Comparison of ENCODE assay signal across 33 cellular contexts in the genomic region with DNA sequence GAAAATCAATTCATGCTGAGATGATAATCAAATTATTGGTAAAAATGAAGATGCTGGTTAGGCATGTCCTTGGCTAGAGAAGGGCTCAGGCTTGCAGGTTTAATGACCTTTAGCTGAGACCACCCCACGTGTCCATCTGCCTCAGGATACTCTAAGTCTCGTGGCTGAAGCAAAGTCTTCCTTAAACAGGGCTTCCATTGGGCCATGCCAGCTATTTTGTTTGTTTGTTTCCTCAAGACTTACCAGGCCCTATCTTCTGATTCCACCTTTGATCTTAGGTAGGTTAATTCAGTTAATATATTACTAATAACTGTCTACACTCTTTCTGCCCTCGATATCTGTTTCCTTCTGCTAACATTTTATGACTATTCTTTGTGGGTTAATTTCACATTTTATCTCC.
"Had no signal": no experiment of that assay in that cellular context is flagged by ENCODE, and none has a peak within 500 bp of the region (broad histone marks: within the 10 kb centered on the region; RNA-seq: fewer than 3 reads in every experiment).

No MANE protein-coding gene starts in this region.

- H3K36me3 ChIP-seq: adrenal gland, WERI-Rb-1 had no signal

- H3K9me3 Mint-ChIP-seq: activated B cell treated with CpG ODN at 0.5 μM for 24 hours; activated CD8-positive, alpha-beta T cell treated with anti-CD3 and anti-CD28 coated beads for 36 hours; activated naive CD8-positive, alpha-beta T cell treated with anti-CD3 and anti-CD28 coated beads, Interleukin-2, amount 50 U/mL, for 24 hours; activated T-cell treated with anti-CD3 and anti-CD28 coated beads, Interleukin-2, amount 50 U/mL, for 4 hours; endodermal cell had no signal

- H3K4me3 ChIP-seq: adrenal gland, body of pancreas, coronary artery, dorsolateral prefrontal cortex had no signal

- H3K4me1 Mint-ChIP-seq: activated B cell treated with CpG ODN at 0.5 μM for 24 hours; activated naive CD4-positive, alpha-beta T cell treated with anti-CD3 and anti-CD28 coated beads, Interleukin-2, amount 50 U/mL, for 24 hours; activated naive CD8-positive, alpha-beta T cell treated with anti-CD3 and anti-CD28 coated beads for 36 hours; activated naive CD8-positive, alpha-beta T cell treated with anti-CD3 and anti-CD28 coated beads, Interleukin-2, amount 50 U/mL, for 24 hours; T-cell had no signal

- H3K27ac ChIP-seq: adrenal gland, body of pancreas, coronary artery, dorsolateral prefrontal cortex, WERI-Rb-1 had no signal

- DNase-seq: activated B cell treated with CpG ODN at 0.5 μM for 24 hours; activated CD4-positive, alpha-beta T cell treated with anti-CD3 and anti-CD28 coated beads for 48 hours; activated CD4-positive, alpha-beta T cell treated with anti-CD3 and anti-CD28 coated beads, Interleukin-2, amount 50 U/mL, for 1 hour; activated CD4-positive, alpha-beta T cell treated with anti-CD3 and anti-CD28 coated beads, Interleukin-2, amount 50 U/mL, for 48 hours; activated CD8-positive, alpha-beta memory T cell treated with anti-CD3 and anti-CD28 coated beads for 24 hours; activated CD8-positive, alpha-beta T cell treated with anti-CD3 and anti-CD28 coated beads for 36 hours; activated effector memory CD4-positive, alpha-beta T cell treated with anti-CD3 and anti-CD28 coated beads, Interleukin-2, amount 50 U/mL, for 16 hours; activated naive CD4-positive, alpha-beta T cell treated with anti-CD3 and anti-CD28 coated beads for 36 hours; activated naive CD8-positive, alpha-beta T cell treated with anti-CD3 and anti-CD28 coated beads for 36 hours; activated naive CD8-positive, alpha-beta T cell treated with anti-CD3 and anti-CD28 coated beads, Interleukin-2, amount 50 U/mL, for 24 hours; activated T-cell treated with anti-CD3 and anti-CD28 coated beads, Interleukin-2, amount 50 U/mL, for 4 hours; adrenal gland; amygdala; aorta; body of pancreas; central memory CD4-positive, alpha-beta T cell; cerebellar nuclear complex; dorsolateral prefrontal cortex; effector memory CD4-positive, alpha-beta T cell; endodermal cell; foreskin fibroblast; SW 1271; T-cell; T1000; WERI-Rb-1 had no signal

- H3K4me3 Mint-ChIP-seq: activated B cell treated with CpG ODN at 0.5 μM for 24 hours; activated CD8-positive, alpha-beta T cell treated with anti-CD3 and anti-CD28 coated beads for 36 hours; activated naive CD4-positive, alpha-beta T cell treated with anti-CD3 and anti-CD28 coated beads for 36 hours; activated naive CD4-positive, alpha-beta T cell treated with anti-CD3 and anti-CD28 coated beads, Interleukin-2, amount 50 U/mL, for 24 hours; activated naive CD8-positive, alpha-beta T cell treated with anti-CD3 and anti-CD28 coated beads for 36 hours; activated naive CD8-positive, alpha-beta T cell treated with anti-CD3 and anti-CD28 coated beads, Interleukin-2, amount 50 U/mL, for 24 hours; activated T-cell treated with anti-CD3 and anti-CD28 coated beads, Interleukin-2, amount 50 U/mL, for 4 hours; activated T-helper 1 cell treated with anti-CD3 and anti-CD28 coated beads, Interleukin-12 subunit alpha, Interleukin-12 subunit beta, Interleukin-2, Interleukin-4 antibody, amounts not matched to agents 30 ng/mL and 10 ng/mL and 1 ng/mL, durations not matched to agents 14 hours and 24 hours and 36 hours; dendritic cell treated with granulocyte-macrophage colony-stimulating factor and Interleukin-4, amounts not matched to agents 40 ng/mL and 50 ng/mL, for 4 days; endodermal cell; T-cell; T-helper 1 cell treated with Interleukin-12 subunit alpha and Interleukin-12 subunit beta and Interleukin-4 antibody, amounts not matched to agents 30 μg/mL and 1 μg/mL, for 36 hours had no signal

- H3K36me3 Mint-ChIP-seq: activated naive CD4-positive, alpha-beta T cell treated with anti-CD3 and anti-CD28 coated beads, Interleukin-2, amount 50 U/mL, for 24 hours; activated naive CD8-positive, alpha-beta T cell treated with anti-CD3 and anti-CD28 coated beads for 36 hours; T-cell had no signal

- H3K9me3 ChIP-seq: adrenal gland, body of pancreas had no signal

- H3K27ac Mint-ChIP-seq: activated B cell treated with CpG ODN at 0.5 μM for 24 hours; activated CD8-positive, alpha-beta T cell treated with anti-CD3 and anti-CD28 coated beads for 36 hours; activated naive CD4-positive, alpha-beta T cell treated with anti-CD3 and anti-CD28 coated beads for 36 hours; activated naive CD4-positive, alpha-beta T cell treated with anti-CD3 and anti-CD28 coated beads, Interleukin-2, amount 50 U/mL, for 24 hours; activated naive CD8-positive, alpha-beta T cell treated with anti-CD3 and anti-CD28 coated beads for 36 hours; activated naive CD8-positive, alpha-beta T cell treated with anti-CD3 and anti-CD28 coated beads, Interleukin-2, amount 50 U/mL, for 24 hours; activated T-helper 1 cell treated with anti-CD3 and anti-CD28 coated beads, Interleukin-12 subunit alpha, Interleukin-12 subunit beta, Interleukin-2, Interleukin-4 antibody, amounts not matched to agents 30 ng/mL and 10 ng/mL and 1 ng/mL, durations not matched to agents 14 hours and 24 hours and 36 hours; activated T-helper 2 cell treated with anti-CD3 and anti-CD28 coated beads, Interferon-gamma antibody, Interleukin-2, Interleukin-4, amounts not matched to agents 10 μg/mL and 5 μg/mL and 100 μg/mL, durations not matched to agents 14 hours and 24 hours and 36 hours; dendritic cell treated with granulocyte-macrophage colony-stimulating factor and Interleukin-4, amounts not matched to agents 40 ng/mL and 50 ng/mL, for 4 days; endodermal cell; T-cell; T-helper 1 cell treated with Interleukin-12 subunit alpha and Interleukin-12 subunit beta and Interleukin-4 antibody, amounts not matched to agents 30 μg/mL and 1 μg/mL, for 36 hours had no signal

- H3K4me1 ChIP-seq: body of pancreas had no signal

- ATAC-seq: activated CD4-positive, CD25-positive, alpha-beta regulatory T cell treated with anti-CD3 and anti-CD28 coated beads, Interleukin-2, amount 50 U/mL, for 24 hours; activated CD8-positive, alpha-beta T cell treated with anti-CD3 and anti-CD28 coated beads for 36 hours; activated naive CD8-positive, alpha-beta T cell treated with anti-CD3 and anti-CD28 coated beads, Interleukin-2, amount 50 U/mL, for 24 hours; activated T-cell treated with anti-CD3 and anti-CD28 coated beads, Interleukin-2, amount 50 U/mL, for 4 hours; body of pancreas; esophagus mucosa; T-cell had no signal

- H3K27me3 Mint-ChIP-seq: activated B cell treated with CpG ODN at 0.5 μM for 24 hours; activated CD8-positive, alpha-beta T cell treated with anti-CD3 and anti-CD28 coated beads for 36 hours; activated naive CD4-positive, alpha-beta T cell treated with anti-CD3 and anti-CD28 coated beads, Interleukin-2, amount 50 U/mL, for 24 hours; activated naive CD8-positive, alpha-beta T cell treated with anti-CD3 and anti-CD28 coated beads for 36 hours; activated naive CD8-positive, alpha-beta T cell treated with anti-CD3 and anti-CD28 coated beads, Interleukin-2, amount 50 U/mL, for 24 hours; T-cell had no signal

- H3K27me3 ChIP-seq: adrenal gland, body of pancreas, dorsolateral prefrontal cortex had no signal
